Comparison of ENCODE assay signal across 8 cellular contexts in the genomic region with DNA sequence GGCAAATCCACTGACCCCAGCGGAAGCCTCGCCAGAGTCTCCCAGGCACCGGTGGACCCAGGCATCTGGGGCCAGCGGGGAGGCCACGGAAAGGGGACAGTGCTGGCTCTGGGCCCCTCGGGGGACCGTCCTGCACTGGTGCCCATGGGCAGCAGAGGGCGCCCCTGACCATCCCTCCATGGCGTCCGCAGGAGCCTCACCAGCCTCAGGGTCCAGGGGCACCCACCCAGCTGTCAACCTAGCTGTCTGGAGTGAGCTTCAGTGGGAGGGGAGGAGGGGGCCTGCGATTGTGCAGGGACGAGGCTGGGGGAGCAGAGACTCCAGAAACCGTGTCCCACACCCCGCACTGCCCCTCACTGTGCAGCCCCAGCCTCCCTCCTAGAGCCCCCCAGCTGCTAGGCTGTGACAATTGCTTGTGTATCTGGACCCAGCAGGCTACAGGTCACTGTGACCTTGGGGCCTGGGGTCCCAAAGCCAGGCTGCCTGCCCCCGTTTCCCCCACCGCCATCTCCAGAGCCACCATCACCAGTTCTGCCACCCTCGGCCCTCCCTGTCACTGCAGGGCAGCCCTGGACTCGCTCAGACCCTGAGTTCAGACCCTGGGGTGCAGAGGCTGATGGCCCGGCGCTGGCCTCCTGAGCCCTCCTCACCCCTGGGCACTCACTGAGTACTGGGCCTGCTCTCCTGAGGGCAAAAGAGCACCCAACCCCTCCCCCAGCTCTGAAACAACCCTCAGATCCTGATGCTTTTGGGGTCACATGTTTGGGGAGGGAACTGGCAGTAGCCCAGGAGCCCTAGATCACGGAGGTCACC. TPM values are rescaled to one million over a fixed set of nuclear protein-coding genes. Genes with fewer than 3 reads are reported as not detected.
DNase-seq lines count a peak whose midpoint lies in the region; ATAC-seq, FAIRE-seq and TF ChIP-seq lines count a peak whose summit lies in the region.

No MANE protein-coding gene starts in this region.

- no peak overlapping the region for H2AFZ ChIP-seq in Karpas-422 (ENCODE audit: low read length)

- no peak overlapping the region for H3K4me2 ChIP-seq in Karpas-422 (ENCODE audit: low read depth, low read length, poor library complexity, severe bottlenecking)

- WGBS in esophagus, 2 donors: 28 to 31% methylated on average over 21 of the region's 21 CpGs

- no peak overlapping the region for H3K27ac Mint-ChIP-seq in activated CD4-positive, alpha-beta memory T cell treated with anti-CD3 and anti-CD28 coated beads for 36 hours
- H3K27ac Mint-ChIP-seq in nephron progenitor cell: no peak overlapping the region

- H3K79me2 ChIP-seq in Karpas-422 (ENCODE audit: low read length): no peaks in the 10 kb centered on the region

- no peaks in the 10 kb centered on the region for H3K9me2 ChIP-seq in Karpas-422 (replicated peaks; ENCODE audit: insufficient read depth, low read length)

- H3K27me3 ChIP-seq in Karpas-422 (ENCODE audit: low read length): no peaks in the 10 kb centered on the region
- H3K27me3 ChIP-seq in esophagus (ENCODE audit: control insufficient read depth in 1 of 2, insufficient read depth in 2 of 2, low read length in 2 of 2): peaks cover 0 to 9% of the 10 kb centered on the region in 2 donors

- POLR2A ChIA-PET in activated CD4-positive, alpha-beta memory T cell treated with anti-CD3 and anti-CD28 coated beads for 36 hours (lab: Charles Lee): no interaction called here

- H4K20me1 ChIP-seq in Karpas-422 (ENCODE audit: insufficient read depth, low read depth, low read length): no peaks in the 10 kb centered on the region

- H3K36me3 ChIP-seq in Karpas-422 (ENCODE audit: insufficient read depth, low read length): no peaks in the 10 kb centered on the region
- H3K36me3 ChIP-seq in esophagus (ENCODE audit: control insufficient read depth in 2 of 2, insufficient read depth in 2 of 2, low read length in 1 of 2): no peaks in the 10 kb centered on the region

- peaks cover 25% of the 10 kb centered on the region for H3K27me3 Mint-ChIP-seq in activated CD4-positive, alpha-beta memory T cell treated with anti-CD3 and anti-CD28 coated beads for 36 hours
- peaks cover 7% of the 10 kb centered on the region for H3K27me3 Mint-ChIP-seq in nephron progenitor cell (ENCODE audit: low read depth, poor library complexity)

- DNase-seq in D721Med (ENCODE audit: insufficient read length, low spot score): peak; percentile 93
- DNase-seq in Karpas-422: peak; percentile 61
- peak; percentile 63 for DNase-seq in activated CD4-positive, alpha-beta memory T cell treated with anti-CD3 and anti-CD28 coated beads for 36 hours
- DNase-seq in nephron progenitor cell: peak; percentile 85
- DNase-seq in ureter (ENCODE audit: low spot score): peak; percentile 70

- peak; percentile 66 for TF ChIP-seq CTCF in D721Med (IDR thresholded peaks at IDR 0.05; ENCODE audit: insufficient read depth, missing control alignments)
- peak; percentile 90 for TF ChIP-seq CTCF in nephron progenitor cell (IDR thresholded peaks at IDR 0.05)

- no peak overlapping the region for H3K9ac ChIP-seq in Karpas-422 (ENCODE audit: low read length)

- no peak for ATAC-seq in HG03469 (IDR thresholded peaks at IDR 0.05; ENCODE audit: unreplicated experiment)
- ATAC-seq in HG02763 (IDR thresholded peaks at IDR 0.05; ENCODE audit: unreplicated experiment): no peak

- H3K27ac ChIP-seq in Karpas-422 (ENCODE audit: low read length): no peak overlapping the region
- peak overlapping the region; percentile 14 to 70 for H3K27ac ChIP-seq in esophagus (ENCODE audit: low read depth in 2 of 2, low read length in 1 of 2)

- no peaks in the 10 kb centered on the region for H3K4me1 ChIP-seq in Karpas-422 (ENCODE audit: low read length)
- peaks cover 3 to 18% of the 10 kb centered on the region in 2 donors for H3K4me1 ChIP-seq in esophagus (ENCODE audit: control insufficient read depth in 2 of 2, insufficient read depth in 2 of 2, low read length in 1 of 2)

- H3K36me3 Mint-ChIP-seq in activated CD4-positive, alpha-beta memory T cell treated with anti-CD3 and anti-CD28 coated beads for 36 hours: no peaks in the 10 kb centered on the region
- no peaks in the 10 kb centered on the region for H3K36me3 Mint-ChIP-seq in nephron progenitor cell (ENCODE audit: low read depth)

- no peak overlapping the region for H3K4me3 Mint-ChIP-seq in activated CD4-positive, alpha-beta memory T cell treated with anti-CD3 and anti-CD28 coated beads for 36 hours
- no peak overlapping the region for H3K4me3 Mint-ChIP-seq in nephron progenitor cell

- CTCF ChIA-PET in activated CD4-positive, alpha-beta memory T cell treated with anti-CD3 and anti-CD28 coated beads for 36 hours (lab: Charles Lee): interaction anchor here (1.0 to 4.5 kb wide), 3 partner anchors 8 to 172 kb away, joined by 3 to 30 read pairs (median 5); no protein-coding TSS in a partner anchor

- intact Hi-C loops in activated CD4-positive, alpha-beta memory T cell treated with anti-CD3 and anti-CD28 coated beads for 36 hours (cut with micrococcal nuclease): loop anchor here (5.0 kb wide), 1 partner anchor 126 kb away; a partner anchor contains a TSS

- no peak for FAIRE-seq in D721Med (lab: Jason Lieb, UNC)

- H3K9me3 Mint-ChIP-seq in activated CD4-positive, alpha-beta memory T cell treated with anti-CD3 and anti-CD28 coated beads for 36 hours: no peaks in the 10 kb centered on the region
- no peaks in the 10 kb centered on the region for H3K9me3 Mint-ChIP-seq in nephron progenitor cell

- H3K4me1 Mint-ChIP-seq in activated CD4-positive, alpha-beta memory T cell treated with anti-CD3 and anti-CD28 coated beads for 36 hours (ENCODE audit: low read depth): peaks cover 11% of the 10 kb centered on the region
- H3K4me1 Mint-ChIP-seq in nephron progenitor cell: peaks cover 39% of the 10 kb centered on the region

- H3K4me3 ChIP-seq in Karpas-422 (ENCODE audit: low read length) (no peak overlapping the region), esophagus (ENCODE audit: low read depth in 1 of 2, low read length in 2 of 2) (no peak overlapping the region)

- H3K9me3 ChIP-seq in Karpas-422 (ENCODE audit: low read length) (no peaks in the 10 kb centered on the region), esophagus (ENCODE audit: control insufficient read depth in 2 of 2, insufficient read depth in 1 of 2, low read depth in 1 of 2, low read length in 1 of 2) (no peaks in the 10 kb centered on the region)

RNA-seq across cellular contexts. Expression of a gene that starts 10.7 kb away (rescaled TPM):
- not detected in 2 replicates for total RNA-seq in Karpas-422 (2014; rRNA removed; shearing (Covaris generic); ENCODE audit: low replicate concordance)
- total RNA-seq in activated CD4-positive, alpha-beta memory T cell treated with anti-CD3 and anti-CD28 coated beads for 36 hours: under 1 TPM; 0.39 to 0.40 TPM
- 100 to 1,000 TPM; 105 to 123 TPM for polyA plus RNA-seq in esophagus
- 289 TPM for total RNA-seq in ureter

Comparison
In these comparisons a context has a peak if more than half of its experiments do, and no peak if none do; other contexts are left out.
1. RNA of a gene that starts 10.7 kb away (total RNA-seq): 289 TPM in ureter (single experiment); 0.39 to 0.40 TPM in activated CD4-positive, alpha-beta memory T cell treated with anti-CD3 and anti-CD28 coated beads for 36 hours and not detected in Karpas-422; every median in the first group is over 100 times any median in the second.
2. Peak in every context shown above with its lines, with median percentiles within 50 percentile points of each other: DNase-seq.